In genomic region chr9:78921341-78921740, GRCh38 we compare ENCODE assay signal across 15 cellular contexts.
A peak's percentile ranks its signal among the peaks of the same experiment; 100 is the strongest.
DNase-seq lines count a peak whose midpoint lies in the region; ATAC-seq and TF ChIP-seq lines count a peak whose summit lies in the region.
"Had no signal": no experiment of that assay in that cellular context is flagged by ENCODE, and none has a peak within 500 bp of the region (broad histone marks: within the 10 kb centered on the region; RNA-seq: fewer than 3 reads in every experiment).

No MANE protein-coding gene starts in this region.

- no peak overlapping the region for H3K4me3 ChIP-seq in AG10803 (ENCODE audit: low read length)
- no peak overlapping the region for H3K4me3 ChIP-seq in IMR-90 (ENCODE audit: insufficient read depth, low read depth, low read length)
- no peak overlapping the region for H3K4me3 ChIP-seq in choroid plexus epithelial cell (ENCODE audit: low read depth, low read length)
- H3K4me3 ChIP-seq in psoas muscle = no peak overlapping the region
- H3K4me3 ChIP-seq: MG63 had no signal

- intact Hi-C loops in IMR-90 (cut with micrococcal nuclease) = no loop called here
- intact Hi-C loops in psoas muscle (cut with DNase I) = no loop called here

- H2BK5ac ChIP-seq in IMR-90 (ENCODE audit: low read depth, low read length, poor library complexity, severe bottlenecking) = no peak overlapping the region

- no peak overlapping the region for H4K91ac ChIP-seq in IMR-90 (ENCODE audit: insufficient read depth, low read depth, low read length)

- no peak overlapping the region for H2AK5ac ChIP-seq in IMR-90 (ENCODE audit: low read depth, low read length)

- BruUV-seq in IMR-90 (replicated peaks; lab: Mats Ljungman, UMichigan) = no TSS peak

- no peak overlapping the region for H3K4ac ChIP-seq in IMR-90 (ENCODE audit: low read depth, low read length)

- H3K27ac ChIP-seq in IMR-90 (ENCODE audit: insufficient read depth, low read length) (no peak overlapping the region), psoas muscle (no peak overlapping the region)

- H3K36me3 ChIP-seq in IMR-90 (ENCODE audit: control insufficient read depth, insufficient read depth, low read length) = no peaks in the 10 kb centered on the region
- H3K36me3 ChIP-seq in psoas muscle (ENCODE audit: insufficient read depth in 1 of 2, low read depth in 1 of 2) = no peaks in the 10 kb centered on the region
- H3K36me3 ChIP-seq: MG63 had no signal

- no peak overlapping the region for H3K14ac ChIP-seq in IMR-90 (replicated peaks; ENCODE audit: low read depth, low read length)

- no peak for TF ChIP-seq RAD21 in IMR-90 (IDR thresholded peaks at IDR 0.05; ENCODE audit: low read length)

- TF ChIP-seq CTCF in AG10803 (conservative IDR thresholded peaks at IDR 0.05; ENCODE audit: low read length) = no peak
- TF ChIP-seq CTCF in IMR-90 (conservative IDR thresholded peaks at IDR 0.05; ENCODE audit: low read depth, low read length) = no peak
- no peak for TF ChIP-seq CTCF in choroid plexus epithelial cell (conservative IDR thresholded peaks at IDR 0.05; ENCODE audit: low read depth, low read length)
- TF ChIP-seq CTCF in psoas muscle (IDR thresholded peaks at IDR 0.05) = no peak

- in situ Hi-C loops in IMR-90 (cut with MboI; ENCODE audit: low sequenced_read_pairs) = no loop called here

- no peak overlapping the region for H2AFZ ChIP-seq in IMR-90 (replicated peaks; ENCODE audit: low read length, poor library complexity)

- H2BK15ac ChIP-seq in IMR-90 (ENCODE audit: low read depth, low read length) = no peak overlapping the region

- no peaks in the 10 kb centered on the region for H3K9me1 ChIP-seq in IMR-90 (ENCODE audit: insufficient read depth, low read length)

- no peak for TF ChIP-seq POLR2A in IMR-90 (IDR thresholded peaks at IDR 0.05; ENCODE audit: low read depth, low read length)

- H2AK9ac ChIP-seq in IMR-90 (replicated peaks; ENCODE audit: low read depth, low read length, poor library complexity) = no peak overlapping the region

- POLR2A ChIA-PET in IMR-90 (lab: Charles Lee; ENCODE audit: unreplicated experiment) = no interaction called here

- dilution Hi-C loops in IMR-90 (cut with HindIII; ENCODE audit: low sequenced_read_pairs, unreplicated experiment) = no loop called here

- no peak overlapping the region for H3K18ac ChIP-seq in IMR-90 (ENCODE audit: low read depth, low read length)

- no peak overlapping the region for H3K9ac ChIP-seq in IMR-90 (ENCODE audit: low read depth, low read length)

- H2BK20ac ChIP-seq in IMR-90 (ENCODE audit: low read depth, low read length) = no peak overlapping the region

- CTCF ChIA-PET in IMR-90 (lab: Yijun Ruan, JAX) = no interaction called here

- no peak overlapping the region for H4K8ac ChIP-seq in IMR-90 (ENCODE audit: low read depth in 2 of 2, low read length in 2 of 2)

- WGBS in IMR-90 (ENCODE audit: extremely low coverage in 2 of 2, insufficient read length in 1 of 2), 2 experiments = no CpG with 5 or more reads among the region's 2 CpGs
- 45 to 48% (median 46%) methylated on average over 2 of the region's 2 CpGs for WGBS in psoas muscle, 3 donors

- H3K56ac ChIP-seq in IMR-90 (ENCODE audit: extremely low read depth, insufficient read depth, low read length) = no peak overlapping the region

- peak; percentile 9 for DNase-seq in AG10803 (ENCODE audit: low read depth)
- DNase-seq in IMR-90 = peak; percentile 43
- DNase-seq in choroid plexus epithelial cell (ENCODE audit: low read depth) = peak; percentile 60
- peak; percentile 7 to 82 for DNase-seq in lung microvascular endothelial cell (ENCODE audit: low read depth in 2 of 2)
- no peak for DNase-seq in psoas muscle
- no peak for DNase-seq in D341Med (ENCODE audit: low spot score)
- DNase-seq: CD8-positive, alpha-beta memory T cell; DMS 273 treated with DMSO at 0.1 percent for 48 hours; KG1; MG63; NCI-H1105; NCI-H1694 treated with DMSO at 0.1 percent for 48 hours; NCI-H446 treated with DMSO at 0.1 percent for 48 hours; RPMI8226 had no signal

- no peaks in the 10 kb centered on the region for H3K27me3 ChIP-seq in IMR-90 (ENCODE audit: control insufficient read depth, insufficient read depth, low read length)
- no peaks in the 10 kb centered on the region for H3K27me3 ChIP-seq in psoas muscle (ENCODE audit: insufficient read depth in 3 of 3, low read length in 2 of 3)
- H3K27me3 ChIP-seq: MG63 had no signal

- no peaks in the 10 kb centered on the region for H3K79me1 ChIP-seq in IMR-90 (ENCODE audit: low read depth in 1 of 2, low read length in 2 of 2)

- no peak overlapping the region for H3K4me2 ChIP-seq in IMR-90 (ENCODE audit: low read depth, low read length)

- ATAC-seq in IMR-90 (ENCODE audit: low read depth) = no peak
- ATAC-seq in psoas muscle = no peak
- ATAC-seq in GM21367 (IDR thresholded peaks at IDR 0.05; ENCODE audit: unreplicated experiment) = no peak

- no peak overlapping the region for H4K5ac ChIP-seq in IMR-90 (ENCODE audit: low read depth, low read length)

- H3K23ac ChIP-seq in IMR-90 (ENCODE audit: low read depth, low read length) = no peak overlapping the region

- H4K20me1 ChIP-seq in IMR-90 (ENCODE audit: insufficient read depth, low read length) = no peaks in the 10 kb centered on the region

- H2BK120ac ChIP-seq in IMR-90 (ENCODE audit: low read depth, low read length) = no peak overlapping the region

- H3K4me1 ChIP-seq in IMR-90 (ENCODE audit: control insufficient read depth, insufficient read depth, low read length) (no peaks in the 10 kb centered on the region), psoas muscle (no peaks in the 10 kb centered on the region)

- peaks cover 7% of the 10 kb centered on the region; the same call in 1 of the 2 replicates for H3K9me3 ChIP-seq in IMR-90 (ENCODE audit: control insufficient read depth, insufficient read depth, low read length)
- H3K9me3 ChIP-seq in psoas muscle = no peaks in the 10 kb centered on the region
- H3K9me3 ChIP-seq: MG63 had no signal

TF ChIP-seq in IMR-90, 13 proteins besides CTCF, POLR2A, EP300 and RAD21:
- TF ChIP-seq, protein P1, sequence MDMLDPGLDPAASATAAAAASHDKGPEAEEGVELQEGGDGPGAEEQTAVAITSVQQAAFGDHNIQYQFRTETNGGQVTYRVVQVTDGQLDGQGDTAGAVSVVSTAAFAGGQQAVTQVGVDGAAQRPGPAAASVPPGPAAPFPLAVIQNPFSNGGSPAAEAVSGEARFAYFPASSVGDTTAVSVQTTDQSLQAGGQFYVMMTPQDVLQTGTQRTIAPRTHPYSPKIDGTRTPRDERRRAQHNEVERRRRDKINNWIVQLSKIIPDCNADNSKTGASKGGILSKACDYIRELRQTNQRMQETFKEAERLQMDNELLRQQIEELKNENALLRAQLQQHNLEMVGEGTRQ (IDR thresholded peaks at IDR 0.05; ENCODE audit: low read depth, low read length) = no peak
- TF ChIP-seq NFE2L2 (IDR thresholded peaks at IDR 0.05; ENCODE audit: low read depth, low read length) (no peak), MXI1 (IDR thresholded peaks at IDR 0.05; ENCODE audit: borderline replicate concordance, low read depth, low read length) (no peak), RCOR1 (IDR thresholded peaks at IDR 0.05; ENCODE audit: insufficient replicate concordance, low read length) (no peak), SMC3 (IDR thresholded peaks at IDR 0.05; ENCODE audit: low read depth, low read length) (no peak)

Comparison
In these comparisons a context has a peak if more than half of its experiments do, and no peak if none do; other contexts are left out.
1. DNase-seq: peak in AG10803 (single experiment), IMR-90 (single experiment), choroid plexus epithelial cell (single experiment) and lung microvascular endothelial cell (2 of 2); none in psoas muscle (0 of 2) and D341Med (single experiment).